Comparison of ENCODE assay signal across 18 cellular contexts in genomic region chr18:21459706-21460286, GRCh38.
DNase-seq lines count a peak whose midpoint lies in the region; ATAC-seq and TF ChIP-seq lines count a peak whose summit lies in the region.
"Had no signal": no experiment of that assay in that cellular context is flagged by ENCODE, and none has a peak within 500 bp of the region (broad histone marks: within the 10 kb centered on the region; RNA-seq: fewer than 3 reads in every experiment).

No MANE protein-coding gene starts in this region.

- no peak for DNase-seq in left ventricle myocardium inferior
- DNase-seq in cardiac septum (ENCODE audit: low spot score): no peak
- no peak for DNase-seq in right atrium auricular region (ENCODE audit: low spot score)
- DNase-seq in psoas muscle: peak; percentile 72 to 89
- no peak for DNase-seq in LoVo (ENCODE audit: low spot score)
- no peak for DNase-seq in H9
- DNase-seq: Caco-2; CD4-positive, alpha-beta T cell; GM23248; NCI-H1105 treated with DMSO at 0.1 percent for 48 hours; NCI-H1694; NCI-H2081 treated with DMSO at 0.1 percent for 48 hours; NCI-H446 treated with DMSO at 0.1 percent for 48 hours; NK-92 treated with Interleukin-12 subunit alpha and Interleukin-12 subunit beta, amount 100 ng/mL, for 24 hours; Peyer's patch; SIG-M5 had no signal

- H3K23ac ChIP-seq in H9 (ENCODE audit: insufficient read length, low read depth, low read length): no peak overlapping the region

- H3K4me3 Mint-ChIP-seq in H9: no peak overlapping the region
- H3K4me3 Mint-ChIP-seq: CD4-positive, alpha-beta T cell had no signal

- intact Hi-C loops in left ventricle myocardium inferior (cut with micrococcal nuclease) (no loop called here), cardiac septum (cut with DNase I) (no loop called here), psoas muscle (cut with DNase I) (loop anchor here in 1 of 2 donors (10.0 kb wide), 1 partner anchor 365 kb away; no protein-coding TSS in a partner anchor)

- H3K4ac ChIP-seq in H9 (ENCODE audit: low read depth, low read length): no peak overlapping the region

- H3K79me2 ChIP-seq in H9 (ENCODE audit: insufficient read depth, low read length): no peaks in the 10 kb centered on the region

- WGBS in psoas muscle, 3 donors: 52 to 79% (median 54%) methylated on average over 10 of the region's 10 CpGs
- no CpG with 5 or more reads among the region's 10 CpGs for WGBS in H9 (ENCODE audit: extremely low coverage, insufficient read length, low lambda C conversion rate)

- H3K14ac ChIP-seq in H9 (ENCODE audit: insufficient read depth, low read length): no peak overlapping the region; the same call in 1 of the 2 replicates

- H2AK5ac ChIP-seq in H9 (ENCODE audit: insufficient read length, low read length): no peak overlapping the region

- H3K36me3 Mint-ChIP-seq in H9 (ENCODE audit: insufficient read depth in 1 of 3, low read depth in 3 of 3): peaks cover 0 to 9% (median 0%) of the 10 kb centered on the region in 3 experiments; a peak in 1 of 7 replicates

- no peak overlapping the region for H3T11ph ChIP-seq in H9 (ENCODE audit: low read length)

- H3K79me1 ChIP-seq in H9 (ENCODE audit: insufficient read depth, low read depth, low read length, poor library complexity, severe bottlenecking): no peaks in the 10 kb centered on the region

- no peak overlapping the region for H3K9ac ChIP-seq in H9 (ENCODE audit: extremely low read depth, insufficient read length, low read length)
- H3K9ac ChIP-seq: GM23248 had no signal

- H3K27ac Mint-ChIP-seq in H9: peak overlapping the region in 1 of 3 experiments; percentile 90; a peak in 1 of 7 replicates
- H3K27ac Mint-ChIP-seq: CD4-positive, alpha-beta T cell had no signal

- peaks cover 1 to 4% of the 10 kb centered on the region in 2 experiments for H3K4me1 Mint-ChIP-seq in H9

- H2BK15ac ChIP-seq in H9 (ENCODE audit: low read depth, low read length): no peak overlapping the region

- H3K9me3 ChIP-seq in left ventricle myocardium inferior (replicated peaks): no peaks in the 10 kb centered on the region
- no peaks in the 10 kb centered on the region for H3K9me3 ChIP-seq in right atrium auricular region
- no peaks in the 10 kb centered on the region for H3K9me3 ChIP-seq in psoas muscle
- no peaks in the 10 kb centered on the region for H3K9me3 ChIP-seq in H9 (ENCODE audit: control insufficient read depth, low read depth, low read length)
- H3K9me3 ChIP-seq: Caco-2, Peyer's patch had no signal

- no peak overlapping the region for H4K8ac ChIP-seq in H9 (replicated peaks; ENCODE audit: insufficient read length, low read depth, low read length)

- peaks cover 1% of the 10 kb centered on the region; the same call in 1 of the 2 replicates for H3K27me3 Mint-ChIP-seq in H9 (ENCODE audit: low read depth)

- no peaks in the 10 kb centered on the region for H4K20me1 ChIP-seq in H9 (ENCODE audit: control insufficient read depth, insufficient read depth, insufficient read length)

- no peak overlapping the region for H2AFZ ChIP-seq in H9 (ENCODE audit: low read length)
- H2AFZ ChIP-seq: GM23248 had no signal

- TF ChIP-seq CTCF in left ventricle myocardium inferior (IDR thresholded peaks at IDR 0.05; ENCODE audit: borderline replicate concordance) (no peak), right atrium auricular region (IDR thresholded peaks at IDR 0.05) (no peak), psoas muscle (IDR thresholded peaks at IDR 0.05) (no peak), H9 (conservative IDR thresholded peaks at IDR 0.05) (no peak)

- no peaks in the 10 kb centered on the region for H3K27me3 ChIP-seq in left ventricle myocardium inferior (ENCODE audit: low read depth)
- H3K27me3 ChIP-seq in right atrium auricular region: no peaks in the 10 kb centered on the region
- H3K27me3 ChIP-seq in psoas muscle (ENCODE audit: insufficient read depth in 3 of 3, low read length in 2 of 3): no peaks in the 10 kb centered on the region
- no peaks in the 10 kb centered on the region for H3K27me3 ChIP-seq in H9 (ENCODE audit: insufficient read depth, low read length)
- H3K27me3 ChIP-seq: Peyer's patch had no signal

- H3K27ac ChIP-seq in left ventricle myocardium inferior (replicated peaks) (peak overlapping the region; percentile 89), right atrium auricular region (peak overlapping the region; percentile 20 to 93), psoas muscle (peak overlapping the region; percentile 85), H9 (ENCODE audit: insufficient read length, low read depth, low read length) (no peak overlapping the region)
- H3K27ac ChIP-seq: GM23248, Peyer's patch had no signal

- no peak overlapping the region for H4K5ac ChIP-seq in H9 (ENCODE audit: insufficient read length, low read depth, low read length)

- no peak overlapping the region for H4K91ac ChIP-seq in H9 (ENCODE audit: insufficient read length, low read depth, low read length)

- no peak overlapping the region for H3K18ac ChIP-seq in H9 (ENCODE audit: insufficient read length, low read depth, low read length)

- ATAC-seq in psoas muscle: peak; percentile 80 to 91 (median 86)
- no peak for ATAC-seq in HG03565 (IDR thresholded peaks at IDR 0.05; ENCODE audit: unreplicated experiment)
- ATAC-seq: HCT116 had no signal

- no peak overlapping the region for H2BK12ac ChIP-seq in H9 (ENCODE audit: insufficient read length, low read depth, low read length)

- H2BK120ac ChIP-seq in H9 (ENCODE audit: low read depth, low read length, poor library complexity, severe bottlenecking): no peak overlapping the region

- no peaks in the 10 kb centered on the region for H3K23me2 ChIP-seq in H9 (ENCODE audit: insufficient read length, low read depth, low read length, poor library complexity, severe bottlenecking)

- H2BK5ac ChIP-seq in H9 (ENCODE audit: insufficient read length, low read length): no peak overlapping the region

- no peak overlapping the region for H3K56ac ChIP-seq in H9 (ENCODE audit: insufficient read length, low read depth, low read length)

- H3K4me1 ChIP-seq in left ventricle myocardium inferior (peaks cover 37% of the 10 kb centered on the region), right atrium auricular region (peaks cover 0 to 13% of the 10 kb centered on the region in 2 donors), psoas muscle (peaks cover 26% of the 10 kb centered on the region), H9 (ENCODE audit: insufficient read depth, low read length) (no peaks in the 10 kb centered on the region)
- H3K4me1 ChIP-seq: Caco-2, Peyer's patch had no signal

- no peak overlapping the region for H3K4me2 ChIP-seq in H9 (ENCODE audit: insufficient read depth, insufficient read length, low read length)

- no peak overlapping the region for H2BK20ac ChIP-seq in H9 (ENCODE audit: low read depth, low read length, poor library complexity, severe bottlenecking)

- H3K36me3 ChIP-seq in left ventricle myocardium inferior (no peaks in the 10 kb centered on the region), right atrium auricular region (no peaks in the 10 kb centered on the region), psoas muscle (ENCODE audit: insufficient read depth in 1 of 2, low read depth in 1 of 2) (no peaks in the 10 kb centered on the region)
- H3K36me3 ChIP-seq: Peyer's patch had no signal

- no peaks in the 10 kb centered on the region; a peak in 1 of 5 replicates for H3K9me3 Mint-ChIP-seq in H9
- H3K9me3 Mint-ChIP-seq: CD4-positive, alpha-beta T cell had no signal

- no peak overlapping the region for H3K4me3 ChIP-seq in left ventricle myocardium inferior
- H3K4me3 ChIP-seq in right atrium auricular region: no peak overlapping the region
- peak overlapping the region; percentile 38 for H3K4me3 ChIP-seq in psoas muscle
- H3K4me3 ChIP-seq: GM23248, Peyer's patch had no signal

Comparison
In these comparisons a context has a peak if more than half of its experiments do, and no peak if none do; other contexts are left out.
1. DNase-seq: peak in psoas muscle (2 of 2); none in left ventricle myocardium inferior (single experiment), cardiac septum (single experiment), right atrium auricular region (single experiment), LoVo (single experiment) and H9 (single experiment).